8 cellular contexts compared by ENCODE assay signal in the genomic region with DNA sequence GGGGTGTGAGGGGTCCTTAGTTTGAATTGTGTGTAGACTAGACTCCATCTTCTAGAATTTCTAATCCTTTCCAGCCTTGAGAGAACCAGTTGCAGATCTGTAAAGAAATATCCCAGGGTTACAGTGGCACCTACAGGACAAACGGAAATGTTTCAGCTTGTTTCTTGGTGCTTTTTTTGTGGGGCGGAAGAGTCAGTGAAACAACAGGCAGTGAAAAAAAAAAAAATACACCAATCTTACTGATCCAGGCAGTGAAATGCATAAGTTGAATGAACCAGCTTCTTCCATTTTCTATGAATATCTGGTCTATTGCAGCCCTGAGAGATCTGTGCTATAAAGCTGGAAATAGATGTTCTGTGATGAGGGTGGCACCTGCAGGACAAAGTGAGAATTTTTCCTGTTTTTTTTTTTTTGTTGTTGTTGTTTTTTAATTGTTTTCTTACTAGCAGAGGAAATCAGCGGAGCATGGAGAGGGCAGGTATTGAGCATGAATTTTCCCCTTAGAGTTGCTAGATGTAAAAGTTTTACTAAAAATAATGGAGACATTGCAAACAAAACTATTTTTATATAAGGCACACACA.
DNase-seq lines count a peak whose midpoint lies in the region; ATAC-seq, FAIRE-seq and TF ChIP-seq lines count a peak whose summit lies in the region.

No MANE protein-coding gene starts in this region.

- peak overlapping the region; percentile 54 for H3K4me2 ChIP-seq in keratinocyte (ENCODE audit: control insufficient read depth, extremely low read depth, insufficient read depth, low read depth, low read length)

- peak overlapping the region in 1 of 3 donors; percentile 30 for H3K4me3 ChIP-seq in breast epithelium
- no peak overlapping the region for H3K4me3 ChIP-seq in keratinocyte (ENCODE audit: control insufficient read depth in 2 of 3, extremely low read depth in 1 of 3, insufficient read depth in 2 of 3, low read depth in 1 of 3, low read length in 3 of 3)
- H3K4me3 ChIP-seq in tibial artery, result no peak overlapping the region

- no peak for TF ChIP-seq POLR2A in breast epithelium (IDR thresholded peaks at IDR 0.05)

- no peaks in the 10 kb centered on the region for H3K79me2 ChIP-seq in keratinocyte (ENCODE audit: control insufficient read depth, insufficient read depth, low read length)

- H4K20me1 ChIP-seq in keratinocyte (ENCODE audit: control insufficient read depth, extremely low read depth, insufficient read depth, low read length), result no peaks in the 10 kb centered on the region

- H3K36me3 ChIP-seq in breast epithelium, result no peaks in the 10 kb centered on the region
- no peaks in the 10 kb centered on the region for H3K36me3 ChIP-seq in keratinocyte (ENCODE audit: control insufficient read depth in 2 of 2, extremely low read depth in 1 of 2, insufficient read depth in 2 of 2, low read length in 2 of 2)
- H3K36me3 ChIP-seq in tibial artery, result no peaks in the 10 kb centered on the region

- dilution Hi-C loops in keratinocyte (cut with MboI; ENCODE audit: extremely low pct_ligation_motif_present, low sequenced_read_pairs), result loop anchor here (25.0 kb wide), 1 partner anchor 178 kb away; no protein-coding TSS in a partner anchor

- TF ChIP-seq CTCF in breast epithelium (IDR thresholded peaks at IDR 0.05), result peak; percentile 27 to 84 (median 72)
- TF ChIP-seq CTCF in keratinocyte (optimal IDR thresholded peaks at IDR 0.05 in 1 of 3, IDR thresholded peaks at IDR 0.05 in 1 of 3, conservative IDR thresholded peaks at IDR 0.05 in 1 of 3; ENCODE audit: extremely low read depth in 1 of 3, insufficient read depth in 2 of 3, low read length in 3 of 3), result peak; percentile 26 to 46 (median 41)
- peak; percentile 46 to 70 for TF ChIP-seq CTCF in tibial artery (IDR thresholded peaks at IDR 0.05)

- FAIRE-seq in keratinocyte (lab: Jason Lieb, UNC), result peak; percentile 84

- H3K9me3 ChIP-seq in breast epithelium, result no peaks in the 10 kb centered on the region
- no peaks in the 10 kb centered on the region for H3K9me3 ChIP-seq in keratinocyte (ENCODE audit: control insufficient read depth, low read depth, low read length)
- H3K9me3 ChIP-seq in tibial artery, result no peaks in the 10 kb centered on the region

- no peaks in the 10 kb centered on the region for H3K4me1 ChIP-seq in breast epithelium
- H3K4me1 ChIP-seq in keratinocyte (ENCODE audit: control insufficient read depth, extremely low read depth, insufficient read depth, low read length), result peaks cover 14% of the 10 kb centered on the region
- no peaks in the 10 kb centered on the region for H3K4me1 ChIP-seq in tibial artery

- no peaks in the 10 kb centered on the region for H3K9me1 ChIP-seq in keratinocyte (ENCODE audit: control insufficient read depth, extremely low read depth, insufficient read depth, low read length)

- H3K9ac ChIP-seq in keratinocyte (ENCODE audit: control insufficient read depth, extremely low read depth, insufficient read depth, low read length), result no peak overlapping the region

- H3K27ac ChIP-seq in breast epithelium, result no peak overlapping the region
- no peak overlapping the region for H3K27ac ChIP-seq in keratinocyte (ENCODE audit: control insufficient read depth, insufficient read depth, low read length)
- H3K27ac ChIP-seq in tibial artery, result no peak overlapping the region

- no peak overlapping the region for H2AFZ ChIP-seq in keratinocyte (ENCODE audit: control insufficient read depth, low read length)

- peak; percentile 92 for ATAC-seq in GM19452 (IDR thresholded peaks at IDR 0.05; ENCODE audit: unreplicated experiment)
- peak; percentile 64 for ATAC-seq in HG03457 (IDR thresholded peaks at IDR 0.05; ENCODE audit: unreplicated experiment)

- peak; percentile 79 for DNase-seq in DMS 273 (lab: John Stamatoyannopoulos, UW; ENCODE audit: unreplicated experiment)
- peak; percentile 32 for DNase-seq in NCI-H526 treated with DMSO at 0.1 percent for 48 hours (lab: John Stamatoyannopoulos, UW)
- DNase-seq in breast epithelium (ENCODE audit: low spot score in 2 of 2), result no peak
- DNase-seq in keratinocyte (ENCODE audit: low read depth, low spot score), result no peak
- DNase-seq in tibial artery, result no peak
- DNase-seq in activated CD4-positive, alpha-beta T cell treated with anti-CD3 and anti-CD28 coated beads for 4 hours, result no peak

- H3K27me3 ChIP-seq in breast epithelium (no peaks in the 10 kb centered on the region), keratinocyte (ENCODE audit: control insufficient read depth, extremely low read depth, insufficient read depth, low read length) (no peaks in the 10 kb centered on the region), tibial artery (peaks cover 0 to 20% of the 10 kb centered on the region in 2 donors)

- intact Hi-C loops in breast epithelium (cut with DNase I; ENCODE audit: low total_unique reads), result no loop called here
- intact Hi-C loops in tibial artery (cut with DNase I; ENCODE audit: low total_unique reads), result no loop called here

Comparison
In these comparisons a context has a peak if more than half of its experiments do, and no peak if none do; other contexts are left out.
1. DNase-seq: peak in DMS 273 (single experiment) and NCI-H526 treated with DMSO at 0.1 percent for 48 hours (single experiment); none in breast epithelium (0 of 2), keratinocyte (single experiment), tibial artery (0 of 2) and activated CD4-positive, alpha-beta T cell treated with anti-CD3 and anti-CD28 coated beads for 4 hours (0 of 2).
2. Peak in every context shown above with its lines, with median percentiles within 50 percentile points of each other: CTCF ChIP-seq.